In genomic region chr9:112379177-112380101, GRCh38 we compare ENCODE assay signal across 8 cellular contexts. TPM values are rescaled to one million over a fixed set of nuclear protein-coding genes. Genes with fewer than 3 reads are reported as not detected.
DNase-seq lines count a peak whose midpoint lies in the region; ATAC-seq and TF ChIP-seq lines count a peak whose summit lies in the region.

No MANE protein-coding gene starts in this region.

- DNase-seq in CD4-positive, alpha-beta memory T cell: peak; percentile 93 to 96 (median 94)
- peak; percentile 100 for DNase-seq in HK-2 (ENCODE audit: unreplicated experiment)
- DNase-seq in NCI-H82 treated with DMSO at 0.1 percent for 48 hours (lab: John Stamatoyannopoulos, UW; ENCODE audit: unreplicated experiment): peak; percentile 94
- peak; percentile 99 for DNase-seq in activated CD8-positive, alpha-beta T cell treated with anti-CD3 and anti-CD28 coated beads for 36 hours
- peak; percentile 100 for DNase-seq in ecto neural progenitor cell (ENCODE audit: low spot score)
- peak; percentile 100 for DNase-seq in lower lobe of right lung
- DNase-seq in stimulated activated CD4-positive, alpha-beta T cell treated with anti-CD3 and anti-CD28 coated beads, TNF-alpha, amount 100 ng/mL, for 1 hour (ENCODE audit: low read depth in 3 of 3, low spot score in 1 of 3): peak; percentile 92 to 96 (median 93)

- CTCF ChIA-PET in CD4-positive, alpha-beta memory T cell (lab: Charles Lee; ENCODE audit: partially characterized antibody): interaction anchor here (0.9 to 2.5 kb wide), 18 partner anchors 10 to 413 kb away, joined by 3 to 18 read pairs (median 4); partner anchors contain the start of gene INIP
- CTCF ChIA-PET in activated CD8-positive, alpha-beta T cell treated with anti-CD3 and anti-CD28 coated beads for 36 hours (lab: Charles Lee): interaction anchor here (0.6 to 6.2 kb wide), 13 partner anchors 13 to 732 kb away, joined by 3 to 55 read pairs (median 3); partner anchors contain the start of genes INIP and PTBP3

- peak overlapping the region; percentile 97 to 100 (median 100) for H3K4me3 Mint-ChIP-seq in CD4-positive, alpha-beta memory T cell
- peak overlapping the region; percentile 87 for H3K4me3 Mint-ChIP-seq in activated CD8-positive, alpha-beta T cell treated with anti-CD3 and anti-CD28 coated beads for 36 hours

- H3K27ac ChIP-seq in CD4-positive, alpha-beta memory T cell (ENCODE audit: low read depth, low read length): peak overlapping the region; percentile 91
- peak overlapping the region; percentile 99 for H3K27ac ChIP-seq in lower lobe of right lung

- peaks cover 8 to 18% of the 10 kb centered on the region in 2 donors for H3K36me3 Mint-ChIP-seq in CD4-positive, alpha-beta memory T cell
- H3K36me3 Mint-ChIP-seq in activated CD8-positive, alpha-beta T cell treated with anti-CD3 and anti-CD28 coated beads for 36 hours (ENCODE audit: low read depth): no peaks in the 10 kb centered on the region

- no peaks in the 10 kb centered on the region for H3K27me3 ChIP-seq in CD4-positive, alpha-beta memory T cell (ENCODE audit: insufficient read depth, low read length)
- H3K27me3 ChIP-seq in lower lobe of right lung (ENCODE audit: low read depth): no peaks in the 10 kb centered on the region

- no peaks in the 10 kb centered on the region for H3K27me3 Mint-ChIP-seq in CD4-positive, alpha-beta memory T cell
- no peaks in the 10 kb centered on the region for H3K27me3 Mint-ChIP-seq in activated CD8-positive, alpha-beta T cell treated with anti-CD3 and anti-CD28 coated beads for 36 hours

- H3K4me1 ChIP-seq in CD4-positive, alpha-beta memory T cell (ENCODE audit: insufficient read depth, low read length): peaks cover 23% of the 10 kb centered on the region
- H3K4me1 ChIP-seq in lower lobe of right lung: peaks cover 48% of the 10 kb centered on the region

- peak overlapping the region; percentile 90 to 96 for H3K4me3 ChIP-seq in CD4-positive, alpha-beta memory T cell (ENCODE audit: low read length in 2 of 2)
- H3K4me3 ChIP-seq in lower lobe of right lung: peak overlapping the region; percentile 82

- POLR2A ChIA-PET in CD4-positive, alpha-beta memory T cell (lab: Charles Lee; ENCODE audit: partially characterized antibody): interaction anchor here (0.6 to 2.8 kb wide), 28 partner anchors 13 to 1031 kb away, joined by 3 to 40 read pairs (median 5); partner anchors contain the start of genes C9orf43, DNAJC25, ECPAS and GNG10
- POLR2A ChIA-PET in activated CD8-positive, alpha-beta T cell treated with anti-CD3 and anti-CD28 coated beads for 36 hours (lab: Charles Lee): interaction anchor here (0.7 to 2.7 kb wide), 15 partner anchors 13 to 717 kb away, joined by 3 to 13 read pairs (median 4); partner anchors contain the start of genes KIAA1958, PTBP3 and UGCG

- TF ChIP-seq CTCF in activated CD8-positive, alpha-beta T cell treated with anti-CD3 and anti-CD28 coated beads for 36 hours (IDR thresholded peaks at IDR 0.05): no peak
- TF ChIP-seq CTCF in lower lobe of right lung (IDR thresholded peaks at IDR 0.05): no peak

- peaks cover 32 to 65% (median 45%) of the 10 kb centered on the region in 4 donors for H3K4me1 Mint-ChIP-seq in CD4-positive, alpha-beta memory T cell
- peaks cover 32% of the 10 kb centered on the region for H3K4me1 Mint-ChIP-seq in activated CD8-positive, alpha-beta T cell treated with anti-CD3 and anti-CD28 coated beads for 36 hours (ENCODE audit: low read depth)

- ATAC-seq in GM19455 (IDR thresholded peaks at IDR 0.05; ENCODE audit: unreplicated experiment): peak; percentile 88
- ATAC-seq in activated CD8-positive, alpha-beta T cell treated with anti-CD3 and anti-CD28 coated beads for 36 hours: peak; percentile 94
- peak; percentile 97 to 99 for ATAC-seq in lower lobe of right lung

- H3K9me3 ChIP-seq in CD4-positive, alpha-beta memory T cell (ENCODE audit: control insufficient read depth in 1 of 2, low read length in 2 of 2): no peaks in the 10 kb centered on the region
- no peaks in the 10 kb centered on the region for H3K9me3 ChIP-seq in lower lobe of right lung

- intact Hi-C loops in CD4-positive, alpha-beta memory T cell (cut with micrococcal nuclease): loop anchor here (1.0 to 10.0 kb wide), 10 partner anchors 31 to 897 kb away; partner anchors contain the start of genes DNAJC25, ECPAS, FKBP15 and INIP
- intact Hi-C loops in activated CD8-positive, alpha-beta T cell treated with anti-CD3 and anti-CD28 coated beads for 36 hours (cut with micrococcal nuclease): loop anchor here (5.0 to 10.0 kb wide), 2 partner anchors 282 to 325 kb away; no protein-coding TSS in a partner anchor
- intact Hi-C loops in lower lobe of right lung (cut with DNase I): no loop called here

- no peaks in the 10 kb centered on the region for H3K9me3 Mint-ChIP-seq in CD4-positive, alpha-beta memory T cell
- peaks cover 1% of the 10 kb centered on the region for H3K9me3 Mint-ChIP-seq in activated CD8-positive, alpha-beta T cell treated with anti-CD3 and anti-CD28 coated beads for 36 hours

- H3K27ac Mint-ChIP-seq in CD4-positive, alpha-beta memory T cell: peak overlapping the region; percentile 93 to 100 (median 99)
- peak overlapping the region; percentile 98 for H3K27ac Mint-ChIP-seq in activated CD8-positive, alpha-beta T cell treated with anti-CD3 and anti-CD28 coated beads for 36 hours

- H3K36me3 ChIP-seq in CD4-positive, alpha-beta memory T cell (ENCODE audit: insufficient read depth, low read length): no peaks in the 10 kb centered on the region
- H3K36me3 ChIP-seq in lower lobe of right lung: no peaks in the 10 kb centered on the region

RNA-seq across cellular contexts. Expression of gene HSDL2, which starts 0.5 kb away (rescaled TPM):
- total RNA-seq in CD4-positive, alpha-beta memory T cell: 10 to 100 TPM; 12.4 to 15.3 TPM
- 10 to 100 TPM; 14.8 to 21.7 TPM for polyA plus RNA-seq in CD4-positive, alpha-beta memory T cell
- total RNA-seq in activated CD8-positive, alpha-beta T cell treated with anti-CD3 and anti-CD28 coated beads for 36 hours: 10 to 100 TPM; 24.5 to 25.3 TPM
- total RNA-seq in lower lobe of right lung: 55.3 TPM

RNA-seq across cellular contexts. Expression of gene PTBP3, which starts 46.0 kb away (rescaled TPM):
- total RNA-seq in CD4-positive, alpha-beta memory T cell: 100 to 1,000 TPM; 133 to 139 TPM
- polyA plus RNA-seq in CD4-positive, alpha-beta memory T cell: 10 to 100 TPM; 30.0 to 44.4 TPM
- total RNA-seq in activated CD8-positive, alpha-beta T cell treated with anti-CD3 and anti-CD28 coated beads for 36 hours: 100 to 1,000 TPM; 108 to 120 TPM
- 94.9 TPM for total RNA-seq in lower lobe of right lung

Comparison
In these comparisons a context has a peak if more than half of its experiments do, and no peak if none do; other contexts are left out.
1. Peak in every context shown above with its lines: DNase-seq, ATAC-seq, H3K4me3 ChIP-seq and H3K27ac ChIP-seq.